Comparison of ENCODE assay signal across 25 cellular contexts in genomic region chr18:75545189-75545588, GRCh38.
"Had no signal": no experiment of that assay in that cellular context is flagged by ENCODE, and none has a peak within 500 bp of the region (broad histone marks: within the 10 kb centered on the region; RNA-seq: fewer than 3 reads in every experiment).

No MANE protein-coding gene starts in this region.

- H3K4me1 ChIP-seq: body of pancreas had no signal

- H3K27me3 Mint-ChIP-seq: activated naive CD4-positive, alpha-beta T cell treated with anti-CD3 and anti-CD28 coated beads, Interleukin-2, amount 10 ng/mL, durations not matched to agents 7 days and 5 days had no signal

- H3K27ac Mint-ChIP-seq: activated CD4-positive, alpha-beta memory T cell treated with anti-CD3 and anti-CD28 coated beads, Interleukin-2, amount 10 ng/mL, durations not matched to agents 7 days and 5 days; activated CD4-positive, alpha-beta T cell treated with anti-CD3 and anti-CD28 coated beads for 36 hours; activated naive CD4-positive, alpha-beta T cell treated with anti-CD3 and anti-CD28 coated beads, Interleukin-2, amount 10 ng/mL, durations not matched to agents 7 days and 5 days; activated naive CD8-positive, alpha-beta T cell treated with anti-CD3 and anti-CD28 coated beads for 36 hours; activated T-cell treated with anti-CD3 and anti-CD28 coated beads, Interleukin-2, amount 50 U/mL, for 72 hours; activated T-helper 2 cell treated with anti-CD3 and anti-CD28 coated beads, Interferon-gamma antibody, Interleukin-2, Interleukin-4, amounts not matched to agents 10 μg/mL and 5 μg/mL and 100 μg/mL, durations not matched to agents 14 hours and 24 hours and 36 hours had no signal

- H3K36me3 ChIP-seq: WERI-Rb-1 had no signal

- H3K27ac ChIP-seq: body of pancreas, WERI-Rb-1 had no signal

- H3K4me3 ChIP-seq: body of pancreas had no signal

- H3K4me1 Mint-ChIP-seq: activated CD4-positive, alpha-beta T cell treated with anti-CD3 and anti-CD28 coated beads for 36 hours; activated naive CD4-positive, alpha-beta T cell treated with anti-CD3 and anti-CD28 coated beads, Interleukin-2, amount 10 ng/mL, durations not matched to agents 7 days and 5 days; activated naive CD8-positive, alpha-beta T cell treated with anti-CD3 and anti-CD28 coated beads for 36 hours had no signal

- ATAC-seq: activated CD4-positive, alpha-beta T cell treated with anti-CD3 and anti-CD28 coated beads for 36 hours; activated T-cell treated with anti-CD3 and anti-CD28 coated beads, Interleukin-2, amount 50 U/mL, for 72 hours; body of pancreas; PC-3 had no signal

- H3K9me3 ChIP-seq: body of pancreas had no signal

- H3K36me3 Mint-ChIP-seq: activated naive CD4-positive, alpha-beta T cell treated with anti-CD3 and anti-CD28 coated beads, Interleukin-2, amount 10 ng/mL, durations not matched to agents 7 days and 5 days; activated naive CD8-positive, alpha-beta T cell treated with anti-CD3 and anti-CD28 coated beads for 36 hours had no signal

- H3K9me3 Mint-ChIP-seq: activated CD4-positive, alpha-beta memory T cell treated with anti-CD3 and anti-CD28 coated beads, Interleukin-2, amount 10 ng/mL, durations not matched to agents 7 days and 5 days; activated naive CD4-positive, alpha-beta T cell treated with anti-CD3 and anti-CD28 coated beads, Interleukin-2, amount 10 ng/mL, durations not matched to agents 7 days and 5 days; activated naive CD8-positive, alpha-beta T cell treated with anti-CD3 and anti-CD28 coated beads for 36 hours; activated T-helper 2 cell treated with anti-CD3 and anti-CD28 coated beads, Interferon-gamma antibody, Interleukin-2, Interleukin-4, amounts not matched to agents 10 μg/mL and 5 μg/mL and 100 μg/mL, durations not matched to agents 14 hours and 24 hours and 36 hours had no signal

- FAIRE-seq: bronchial epithelial cell, RCC 7860 had no signal

- H3K27me3 ChIP-seq: body of pancreas had no signal

- H3K4me3 Mint-ChIP-seq: activated CD4-positive, alpha-beta memory T cell treated with anti-CD3 and anti-CD28 coated beads, Interleukin-2, amount 10 ng/mL, durations not matched to agents 7 days and 5 days; activated CD4-positive, alpha-beta T cell treated with anti-CD3 and anti-CD28 coated beads for 36 hours; activated naive CD4-positive, alpha-beta T cell treated with anti-CD3 and anti-CD28 coated beads, Interleukin-2, amount 10 ng/mL, durations not matched to agents 7 days and 5 days; activated naive CD8-positive, alpha-beta T cell treated with anti-CD3 and anti-CD28 coated beads for 36 hours; activated T-cell treated with anti-CD3 and anti-CD28 coated beads, Interleukin-2, amount 50 U/mL, for 72 hours had no signal

- DNase-seq: activated CD4-positive, alpha-beta memory T cell treated with anti-CD3 and anti-CD28 coated beads, Interleukin-2, amount 10 ng/mL, durations not matched to agents 7 days and 5 days; activated CD4-positive, alpha-beta T cell treated with anti-CD3 and anti-CD28 coated beads for 36 hours; activated CD4-positive, alpha-beta T cell treated with anti-CD3 and anti-CD28 coated beads, Interleukin-2, amount 50 U/mL, for 1 hour; activated CD8-positive, alpha-beta memory T cell treated with anti-CD3 and anti-CD28 coated beads, Interleukin-2, amount 50 U/mL, for 4 hours; activated gamma-delta T cell treated with Interleukin-2 at 50 U/mL for 16 hours; activated naive CD4-positive, alpha-beta T cell treated with anti-CD3 and anti-CD28 coated beads, Interleukin-2, amount 10 ng/mL, durations not matched to agents 7 days and 5 days; activated naive CD8-positive, alpha-beta T cell treated with anti-CD3 and anti-CD28 coated beads for 36 hours; activated T-cell treated with anti-CD3 and anti-CD28 coated beads, Interleukin-2, amount 50 U/mL, for 72 hours; aorta; body of pancreas; central memory CD4-positive, alpha-beta T cell; Kasumi-1; KBM-7; NCI-H1436 treated with DMSO at 0.1 percent for 48 hours; NCI-H187; NCI-H2081 treated with DMSO at 0.1 percent for 48 hours; NCI-H446; NCI-H524; PC-3; SHP77 treated with DMSO at 0.1 percent for 48 hours; T-helper 1 cell; WERI-Rb-1 had no signal
